In the genomic region with DNA sequence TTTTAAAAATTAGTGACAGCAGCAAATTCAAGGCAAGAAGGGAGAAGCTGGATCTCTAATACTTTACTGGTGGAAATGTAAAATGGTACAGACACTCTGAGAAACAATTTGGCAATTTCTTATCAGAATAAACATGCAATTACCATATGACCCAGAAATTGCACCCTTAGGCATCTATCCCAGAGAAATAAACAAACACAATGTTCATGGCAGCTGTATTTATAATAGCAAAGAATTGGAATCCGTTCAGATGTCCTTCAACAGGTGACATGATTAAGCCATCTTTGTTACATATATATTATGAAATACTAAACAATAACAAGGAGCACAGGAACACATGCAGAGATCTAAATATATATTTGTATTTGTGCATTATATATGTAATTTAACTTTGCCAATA, we compare ENCODE assay signal across 25 cellular contexts.
"Had no signal": no experiment of that assay in that cellular context is flagged by ENCODE, and none has a peak within 500 bp of the region (broad histone marks: within the 10 kb centered on the region; RNA-seq: fewer than 3 reads in every experiment).

No MANE protein-coding gene starts in this region.

- ATAC-seq: activated CD8-positive, alpha-beta T cell treated with anti-CD3 and anti-CD28 coated beads for 36 hours; activated T-cell treated with anti-CD3 and anti-CD28 coated beads, Interleukin-2, amount 50 U/mL, for 72 hours; activated T-helper 17 cell treated with anti-CD3 and anti-CD28 coated beads, Interleukin-2, amount 50 U/mL, for 72 hours; Panc1 had no signal

- DNase-seq: activated CD4-positive, alpha-beta T cell treated with anti-CD3 and anti-CD28 coated beads, Interleukin-2, amount 10 ng/mL, durations not matched to agents 24 days and 14 days; activated CD4-positive, alpha-beta T cell treated with anti-CD3 and anti-CD28 coated beads, Interleukin-2, amount 50 U/mL, for 4 hours; activated CD8-positive, alpha-beta T cell treated with anti-CD3 and anti-CD28 coated beads for 36 hours; activated effector memory CD4-positive, alpha-beta T cell treated with anti-CD3 and anti-CD28 coated beads, Interleukin-2, amount 50 U/mL, for 16 hours; activated naive CD4-positive, alpha-beta T cell; activated naive CD4-positive, alpha-beta T cell treated with anti-CD3 and anti-CD28 coated beads, Interleukin-2, amount 50 U/mL, for 16 hours; activated naive CD8-positive, alpha-beta T cell treated with anti-CD3 and anti-CD28 coated beads for 36 hours; activated T-cell treated with anti-CD3 and anti-CD28 coated beads, Interleukin-2, amount 50 U/mL, for 1 hour; activated T-cell treated with anti-CD3 and anti-CD28 coated beads, Interleukin-2, amount 50 U/mL, for 72 hours; amniotic stem cell; aorta; brain microvascular endothelial cell; central memory CD4-positive, alpha-beta T cell; Kasumi-1; KG1; NCI-H187 treated with DMSO at 0.1 percent for 48 hours; NCI-H2107; NCI-H446; NCI-H510A treated with DMSO at 0.1 percent for 48 hours; NCI-H774; SHP77; SK-N-SH had no signal

- H3K4me3 ChIP-seq: SJCRH30 had no signal
